Comparison of ENCODE assay signal across 8 cellular contexts in the genomic region with DNA sequence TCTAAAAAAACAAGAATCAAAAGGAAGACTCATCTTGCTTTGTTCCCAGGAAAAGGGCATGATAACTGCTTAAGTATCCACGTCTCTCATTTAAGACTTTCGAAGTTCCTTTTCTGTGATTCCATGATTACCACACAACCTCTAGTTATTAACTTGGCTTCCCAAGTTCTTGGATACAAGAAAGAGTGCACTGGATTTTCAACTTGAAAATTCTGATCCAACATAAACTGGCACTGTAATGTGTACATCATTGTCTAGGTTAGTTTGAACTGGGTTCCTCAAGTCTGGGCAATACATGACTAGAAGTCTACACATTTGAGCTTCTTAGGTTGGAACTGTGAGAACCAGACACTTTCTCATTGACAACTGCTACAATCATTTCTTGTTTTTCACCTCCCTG. TPM values are rescaled to one million over a fixed set of nuclear protein-coding genes. Genes with fewer than 3 reads are reported as not detected.
DNase-seq lines count a peak whose midpoint lies in the region; ATAC-seq and TF ChIP-seq lines count a peak whose summit lies in the region.

No MANE protein-coding gene starts in this region.

- peaks cover 5% of the 10 kb centered on the region for H3K36me3 ChIP-seq in endodermal cell (ENCODE audit: control insufficient read depth, insufficient read depth, low read length)

- no peak overlapping the region for H3K27ac ChIP-seq in endodermal cell (ENCODE audit: low read depth, low read length)

- H3K27me3 ChIP-seq in endodermal cell (ENCODE audit: control insufficient read depth, insufficient read depth, low read length, poor library complexity, severe bottlenecking) = no peaks in the 10 kb centered on the region

- H3K4me3 ChIP-seq in GM12864 (ENCODE audit: low read depth, low read length) (peak overlapping the region; percentile 96), NB4 (ENCODE audit: low read depth, low read length) (peak overlapping the region; percentile 97), endodermal cell (ENCODE audit: low read length) (peak overlapping the region; percentile 99)

- H3K27me3 Mint-ChIP-seq in endodermal cell (ENCODE audit: insufficient read depth) (no peaks in the 10 kb centered on the region), progenitor cell of endocrine pancreas (no peaks in the 10 kb centered on the region)

- H3K9me3 Mint-ChIP-seq in endodermal cell (no peaks in the 10 kb centered on the region), progenitor cell of endocrine pancreas (ENCODE audit: low read depth) (no peaks in the 10 kb centered on the region)

- ATAC-seq in GM21423 (IDR thresholded peaks at IDR 0.05; ENCODE audit: unreplicated experiment) (no peak), GM18517 (IDR thresholded peaks at IDR 0.05; ENCODE audit: unreplicated experiment) (no peak)

- no peak for TF ChIP-seq POLR2A in NB4 (IDR thresholded peaks at IDR 0.05; ENCODE audit: extremely low read depth, insufficient read length)

- H3K4me3 Mint-ChIP-seq in endodermal cell (no peak overlapping the region), progenitor cell of endocrine pancreas (ENCODE audit: low read depth) (no peak overlapping the region)

- peak overlapping the region; percentile 77 for H3K9ac ChIP-seq in endodermal cell (ENCODE audit: extremely low read depth, low read length, poor library complexity, severe bottlenecking)

- H3K9me3 ChIP-seq in endodermal cell (ENCODE audit: control insufficient read depth, low read length) = no peaks in the 10 kb centered on the region

- TF ChIP-seq CTCF in GM12864 (IDR thresholded peaks at IDR 0.05; ENCODE audit: low read depth, low read length, missing control alignments) (no peak), NB4 (IDR thresholded peaks at IDR 0.05; ENCODE audit: low read depth, low read length) (no peak), endodermal cell (conservative IDR thresholded peaks at IDR 0.05) (no peak), progenitor cell of endocrine pancreas (IDR thresholded peaks at IDR 0.05; ENCODE audit: unreplicated experiment) (no peak)

- H3K4me1 ChIP-seq in endodermal cell (ENCODE audit: control insufficient read depth, insufficient read depth, low read length) = peaks cover 5% of the 10 kb centered on the region

- H3K4me1 Mint-ChIP-seq in endodermal cell = peaks cover 40% of the 10 kb centered on the region
- H3K4me1 Mint-ChIP-seq in progenitor cell of endocrine pancreas (ENCODE audit: low read depth) = peaks cover 41% of the 10 kb centered on the region

- no peak overlapping the region for H3K27ac Mint-ChIP-seq in endodermal cell
- peak overlapping the region; percentile 17 for H3K27ac Mint-ChIP-seq in progenitor cell of endocrine pancreas

- WGBS in endodermal cell (ENCODE audit: insufficient coverage in 1 of 2, insufficient read length in 1 of 2), 2 experiments = 63 to 64% methylated on average over 2 of the region's 2 CpGs

- H3K36me3 Mint-ChIP-seq in endodermal cell (ENCODE audit: low read depth) (peaks cover 4% of the 10 kb centered on the region), progenitor cell of endocrine pancreas (ENCODE audit: insufficient read depth) (no peaks in the 10 kb centered on the region)

- DNase-seq in GM12864 (ENCODE audit: low read depth) = no peak
- peak; percentile 22 for DNase-seq in NB4 (ENCODE audit: low read depth)
- DNase-seq in endodermal cell = no peak
- no peak for DNase-seq in progenitor cell of endocrine pancreas (ENCODE audit: low spot score, unreplicated experiment)
- DNase-seq in stimulated activated CD4-positive, alpha-beta T cell treated with anti-CD3 and anti-CD28 coated beads, Interleukin-2, amount 100 ng/mL, for 24 hours = no peak
- no peak for DNase-seq in dermis blood vessel endothelial cell

RNA-seq across cellular contexts. Expression of gene KLHL28, which starts 1.6 kb away (rescaled TPM):
- total RNA-seq in endodermal cell (10 to 100 TPM; 18.6 to 20.3 TPM), progenitor cell of endocrine pancreas (17.9 and 19.5 TPM in 2 replicates), dermis blood vessel endothelial cell (8.9 and 13.3 TPM in 2 replicates)
- polyA plus RNA-seq in endodermal cell (2013, experiment 1 of 2) = 15.1 TPM
- polyA plus RNA-seq in endodermal cell (2013, experiment 2 of 2) = 14.3 TPM

RNA-seq across cellular contexts. Expression of gene TOGARAM1, which starts 1.8 kb away (rescaled TPM):
- total RNA-seq in endodermal cell (10 to 100 TPM; 12.3 to 13.7 TPM), progenitor cell of endocrine pancreas (25.0 and 28.5 TPM in 2 replicates), dermis blood vessel endothelial cell (21.1 and 23.1 TPM in 2 replicates)
- polyA plus RNA-seq in endodermal cell (2013, experiment 1 of 2) = 12.6 TPM
- polyA plus RNA-seq in endodermal cell (2013, experiment 2 of 2) = 15.6 TPM
